ENCODE assay signal across 2 cellular contexts in genomic region chr15:83118291-83118827, GRCh38.
TF ChIP-seq lines count a peak whose summit lies in the region.

No MANE protein-coding gene starts in this region.

TF ChIP-seq in A549, 52 proteins besides CTCF, POLR2A, EP300 and RAD21 (continued from another document):
- no peak for TF ChIP-seq HOXB13 (CRISPR knock-in tag; IDR thresholded peaks at IDR 0.05; ENCODE audit: low read depth)
- no peak for TF ChIP-seq CHD4 (IDR thresholded peaks at IDR 0.05; ENCODE audit: borderline replicate concordance)
- TF ChIP-seq PBX3 (IDR thresholded peaks at IDR 0.05) = no peak
- TF ChIP-seq NFE2L2 (conservative IDR thresholded peaks at IDR 0.05; ENCODE audit: low read length) = no peak
- no peak for TF ChIP-seq JUN (IDR thresholded peaks at IDR 0.05)
- TF ChIP-seq TP53 (CRISPR knock-in tag; IDR thresholded peaks at IDR 0.05) = no peak
- TF ChIP-seq MYC (IDR thresholded peaks at IDR 0.05; ENCODE audit: borderline replicate concordance, low read length) = no peak
- TF ChIP-seq ELK1 (IDR thresholded peaks at IDR 0.05; ENCODE audit: low read depth, low read length) = no peak
- no peak for TF ChIP-seq HOXB5 (CRISPR knock-in tag; IDR thresholded peaks at IDR 0.05)
- TF ChIP-seq EHF (CRISPR knock-in tag; IDR thresholded peaks at IDR 0.05) = no peak
- TF ChIP-seq JUNB (IDR thresholded peaks at IDR 0.05) = no peak
- no peak for TF ChIP-seq MAZ (IDR thresholded peaks at IDR 0.05; ENCODE audit: borderline replicate concordance, low read depth, low read length)

TF ChIP-seq in SK-N-SH, 30 proteins besides CTCF, POLR2A, EP300 and RAD21 (continued from another document):
- TF ChIP-seq FOXJ3 (CRISPR knock-in tag; IDR thresholded peaks at IDR 0.05) (no peak), PBX3 (IDR thresholded peaks at IDR 0.05) (no peak), MXI1 (IDR thresholded peaks at IDR 0.05; ENCODE audit: low read depth, low read length) (no peak), USF2 (IDR thresholded peaks at IDR 0.05; ENCODE audit: borderline replicate concordance, low read depth, low read length) (no peak), CHD2 (IDR thresholded peaks at IDR 0.05; ENCODE audit: low read length, partially characterized antibody) (no peak), REST (IDR thresholded peaks at IDR 0.05; ENCODE audit: low read depth, low read length) (no peak), RCOR1 (IDR thresholded peaks at IDR 0.05; ENCODE audit: low read length) (no peak), NFIC (IDR thresholded peaks at IDR 0.05; ENCODE audit: borderline replicate concordance) (no peak)
